In the genomic region with DNA sequence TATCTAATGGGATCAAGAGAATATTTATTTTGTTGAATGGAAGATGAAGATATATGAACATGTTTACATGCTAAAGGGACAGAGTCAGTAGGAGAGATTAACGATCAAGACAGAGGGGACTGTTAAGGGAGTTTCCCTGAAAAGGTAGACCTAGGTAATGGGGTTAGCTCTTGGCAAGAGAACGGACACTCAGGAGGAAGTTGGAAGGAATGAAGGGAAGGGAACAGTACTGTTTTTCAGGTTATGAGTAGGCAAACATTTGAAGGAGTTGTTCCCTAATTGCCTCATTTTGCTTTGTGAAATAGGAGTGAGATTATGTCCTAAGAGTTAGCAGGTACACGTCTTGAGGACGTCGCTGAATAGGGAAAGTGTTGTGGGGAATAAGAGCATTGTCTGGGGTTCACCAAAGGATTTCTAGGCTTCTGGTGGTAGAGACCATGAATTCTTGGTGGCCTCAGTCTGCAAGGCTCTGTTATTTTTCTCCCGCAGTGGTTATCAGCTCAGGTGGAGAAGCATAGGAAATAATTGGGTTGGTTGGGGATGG, we compare ENCODE assay signal across 21 cellular contexts.
"Had no signal": no experiment of that assay in that cellular context is flagged by ENCODE, and none has a peak within 500 bp of the region (broad histone marks: within the 10 kb centered on the region; RNA-seq: fewer than 3 reads in every experiment).

No MANE protein-coding gene starts in this region.

- H3K27ac ChIP-seq: neural progenitor cell, sigmoid colon, thyroid gland had no signal

- H3K36me3 ChIP-seq: neural progenitor cell, sigmoid colon, thyroid gland had no signal

- H3K9me3 ChIP-seq: sigmoid colon, thyroid gland had no signal

- DNase-seq: activated CD4-positive, alpha-beta T cell treated with anti-CD3 and anti-CD28 coated beads, Interleukin-2, amount 50 U/mL, for 4 hours; activated CD8-positive, alpha-beta memory T cell treated with anti-CD3 and anti-CD28 coated beads, Interleukin-2, amount 50 U/mL, for 48 hours; activated naive CD4-positive, alpha-beta T cell treated with Interleukin-2 at 50 U/mL for 16 hours; activated naive CD8-positive, alpha-beta T cell treated with anti-CD3 and anti-CD28 coated beads, Interleukin-2, amount 10 ng/mL, durations not matched to agents 7 days and 5 days; activated T-cell treated with anti-CD3 and anti-CD28 coated beads, Interleukin-2, amount 50 U/mL, for 4 hours; amygdala; cerebellar nuclear complex; cortex of kidney; erythroblast; foreskin melanocyte; hippocampal formation; naive thymus-derived CD8-positive, alpha-beta T cell; posterior cingulate gyrus; sigmoid colon; stimulated activated CD4-positive, alpha-beta T cell treated with anti-CD3 and anti-CD28 coated beads, Interleukin-15, amount 100 ng/mL, for 24 hours; stimulated activated naive CD4-positive, alpha-beta T cell; T-helper 1 cell; T-helper 9 cell; thyroid gland had no signal

- H3K4me2 ChIP-seq: neural progenitor cell, smooth muscle cell had no signal

- H3K9ac ChIP-seq: neural progenitor cell had no signal

- ATAC-seq: activated T-cell treated with anti-CD3 and anti-CD28 coated beads, Interleukin-2, amount 50 U/mL, for 4 hours; naive thymus-derived CD8-positive, alpha-beta T cell had no signal

- H2AFZ ChIP-seq: neural progenitor cell had no signal

- H3K27me3 ChIP-seq: neural progenitor cell, sigmoid colon, thyroid gland had no signal

- H3K4me3 ChIP-seq: neural progenitor cell, sigmoid colon, smooth muscle cell, thyroid gland had no signal
